8 cellular contexts compared by ENCODE assay signal in the genomic region with DNA sequence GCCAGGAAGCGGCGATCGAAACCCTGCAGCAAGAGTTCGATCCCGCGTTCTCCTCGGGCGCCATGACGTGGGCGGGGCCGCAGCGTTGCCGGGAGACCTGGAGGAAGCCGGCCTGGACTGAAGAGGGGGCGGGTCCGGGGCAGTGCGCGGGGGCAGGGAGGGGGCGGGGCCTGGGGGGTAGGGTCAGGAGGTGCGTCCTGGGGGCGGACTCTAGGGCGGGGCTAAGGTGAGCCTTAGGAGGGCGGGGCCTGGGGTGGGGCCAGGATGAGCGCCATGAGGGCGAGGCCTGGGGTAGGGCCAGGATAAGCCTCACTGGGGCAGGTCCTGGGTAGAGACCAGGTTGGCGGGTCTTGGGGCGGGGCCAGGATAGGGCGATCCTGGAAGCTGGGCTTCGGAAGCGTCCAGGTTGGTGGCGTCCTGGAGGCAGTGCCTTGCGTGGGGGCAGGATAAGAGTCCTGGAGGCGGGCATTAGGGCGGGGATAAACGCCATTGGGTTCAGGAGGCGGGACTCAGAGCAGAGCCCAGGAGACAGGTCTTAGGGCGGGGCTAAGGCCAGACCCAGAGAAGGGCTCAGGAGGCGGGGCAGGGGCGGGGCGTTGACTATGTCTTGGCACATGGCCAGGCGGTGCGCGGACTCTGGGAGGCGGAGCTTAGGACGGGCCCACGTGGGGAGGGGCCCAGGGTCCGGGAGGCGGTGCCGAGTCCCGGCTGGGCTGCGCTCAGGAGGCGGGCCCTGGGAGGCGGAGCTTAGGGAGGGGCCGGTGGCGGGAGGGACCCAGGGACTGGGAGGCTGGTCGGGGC. TPM values are rescaled to one million over a fixed set of nuclear protein-coding genes. Genes with fewer than 3 reads are reported as not detected.
DNase-seq lines count a peak whose midpoint lies in the region; ATAC-seq and TF ChIP-seq lines count a peak whose summit lies in the region.
"Not testable (repeated sequence)": the region's sequence is repeated elsewhere in the genome, so short reads cannot be mapped to it uniquely, and the experiment has no call there.

No MANE protein-coding gene starts in this region.

- H3K27ac Mint-ChIP-seq in activated T-helper 1 cell treated with anti-CD3 and anti-CD28 coated beads, Interleukin-12 subunit alpha, Interleukin-12 subunit beta, Interleukin-2, Interleukin-4 antibody, amounts not matched to agents 30 ng/mL and 10 ng/mL and 1 ng/mL, durations not matched to agents 14 hours and 24 hours and 36 hours, result peak overlapping the region; percentile 84

- peak overlapping the region; percentile 87 to 91 (median 88) for H3K27ac ChIP-seq in esophagus muscularis mucosa (replicated peaks in 1 of 4)
- peak overlapping the region; percentile 23 for H3K27ac ChIP-seq in muscle layer of colon (ENCODE audit: low read depth, low read length)

- H3K4me3 ChIP-seq in esophagus muscularis mucosa, result peak overlapping the region; percentile 65 to 97 (median 80)
- H3K4me3 ChIP-seq in muscle layer of colon (ENCODE audit: low read depth in 1 of 2, low read length in 2 of 2), result peak overlapping the region; percentile 61

- not testable (repeated sequence) for TF ChIP-seq CTCF in esophagus muscularis mucosa (IDR thresholded peaks at IDR 0.05)

- not testable (repeated sequence) for H3K9me3 ChIP-seq in esophagus muscularis mucosa; muscle layer of colon (ENCODE audit: low read length)

- H3K27me3 Mint-ChIP-seq in activated T-helper 1 cell treated with anti-CD3 and anti-CD28 coated beads, Interleukin-12 subunit alpha, Interleukin-12 subunit beta, Interleukin-2, Interleukin-4 antibody, amounts not matched to agents 30 ng/mL and 10 ng/mL and 1 ng/mL, durations not matched to agents 14 hours and 24 hours and 36 hours (ENCODE audit: insufficient read depth), result not testable (repeated sequence)

- H3K9ac ChIP-seq in muscle layer of colon (ENCODE audit: low read length), result not testable (repeated sequence)

- H3K36me3 ChIP-seq in esophagus muscularis mucosa; muscle layer of colon (ENCODE audit: insufficient read depth, low read length): not testable (repeated sequence)

- H3K4me1 Mint-ChIP-seq in activated T-helper 1 cell treated with anti-CD3 and anti-CD28 coated beads, Interleukin-12 subunit alpha, Interleukin-12 subunit beta, Interleukin-2, Interleukin-4 antibody, amounts not matched to agents 30 ng/mL and 10 ng/mL and 1 ng/mL, durations not matched to agents 14 hours and 24 hours and 36 hours (ENCODE audit: low read depth), result peaks cover 15% of the 10 kb centered on the region

- 0% methylated on average over 18 of the region's 56 CpGs for WGBS in esophagus muscularis mucosa

- DNase-seq in DMS114 treated with DMSO at 0.1 percent for 48 hours (lab: John Stamatoyannopoulos, UW; ENCODE audit: unreplicated experiment) (peak; percentile 81), LHCN-M2 (ENCODE audit: low read depth) (peak; percentile 80), RPMI7951 (ENCODE audit: low read depth) (peak; percentile 84), esophagus muscularis mucosa (ENCODE audit: extremely low spot score) (peak; percentile 99)
- peak; percentile 99 for DNase-seq in activated T-helper 1 cell treated with anti-CD3 and anti-CD28 coated beads, Interleukin-12 subunit alpha, Interleukin-12 subunit beta, Interleukin-2, Interleukin-4 antibody, amounts not matched to agents 30 ng/mL and 10 ng/mL and 1 ng/mL, durations not matched to agents 14 hours and 24 hours and 36 hours (ENCODE audit: low spot score)
- DNase-seq in stimulated activated CD8-positive, alpha-beta memory T cell treated with anti-CD3 and anti-CD28 coated beads, Interleukin-4, amount 100 ng/mL, for 24 hours (ENCODE audit: low read depth), result peak; percentile 98

- intact Hi-C loops in activated T-helper 1 cell treated with anti-CD3 and anti-CD28 coated beads, Interleukin-12 subunit alpha, Interleukin-12 subunit beta, Interleukin-2, Interleukin-4 antibody, amounts not matched to agents 30 ng/mL and 10 ng/mL and 1 ng/mL, durations not matched to agents 14 hours and 24 hours and 36 hours (cut with micrococcal nuclease), result loop anchor here (1.0 to 5.0 kb wide), 4 partner anchors 161 to 1404 kb away; a partner anchor contains a TSS
- intact Hi-C loops in esophagus muscularis mucosa (cut with DNase I), result not testable (repeated sequence)

- not testable (repeated sequence) for H3K36me3 Mint-ChIP-seq in activated T-helper 1 cell treated with anti-CD3 and anti-CD28 coated beads, Interleukin-12 subunit alpha, Interleukin-12 subunit beta, Interleukin-2, Interleukin-4 antibody, amounts not matched to agents 30 ng/mL and 10 ng/mL and 1 ng/mL, durations not matched to agents 14 hours and 24 hours and 36 hours (ENCODE audit: low read depth)

- TF ChIP-seq POLR2A in esophagus muscularis mucosa (IDR thresholded peaks at IDR 0.05; ENCODE audit: low read depth), result peak; percentile 25

- H3K4me1 ChIP-seq in esophagus muscularis mucosa, result peaks cover 0 to 13% (median 9%) of the 10 kb centered on the region in 4 donors
- not testable (repeated sequence) for H3K4me1 ChIP-seq in muscle layer of colon (ENCODE audit: insufficient read depth, low read length)

- not testable (repeated sequence) for TF ChIP-seq EP300 in esophagus muscularis mucosa (IDR thresholded peaks at IDR 0.05)

- peak overlapping the region; percentile 89 for H3K4me3 Mint-ChIP-seq in activated T-helper 1 cell treated with anti-CD3 and anti-CD28 coated beads, Interleukin-12 subunit alpha, Interleukin-12 subunit beta, Interleukin-2, Interleukin-4 antibody, amounts not matched to agents 30 ng/mL and 10 ng/mL and 1 ng/mL, durations not matched to agents 14 hours and 24 hours and 36 hours

- H3K9me3 Mint-ChIP-seq in activated T-helper 1 cell treated with anti-CD3 and anti-CD28 coated beads, Interleukin-12 subunit alpha, Interleukin-12 subunit beta, Interleukin-2, Interleukin-4 antibody, amounts not matched to agents 30 ng/mL and 10 ng/mL and 1 ng/mL, durations not matched to agents 14 hours and 24 hours and 36 hours, result not testable (repeated sequence)

- ATAC-seq in GM21786 (IDR thresholded peaks at IDR 0.05; ENCODE audit: unreplicated experiment), result peak; percentile 89

- H3K27me3 ChIP-seq in esophagus muscularis mucosa; muscle layer of colon (ENCODE audit: control insufficient read depth in 1 of 2, insufficient read depth in 2 of 2, low read length in 2 of 2): not testable (repeated sequence)

RNA-seq across cellular contexts. Expression of a gene that starts 15.7 kb away (rescaled TPM):
- not detected in 2 replicates for total RNA-seq in LHCN-M2 (2014; rRNA removed)
- polyA plus RNA-seq in LHCN-M2 (2012), result not detected
- total RNA-seq in RPMI7951 (2014; rRNA removed; shearing (Covaris generic)), result not detected in 2 replicates
- 0.15 and 0.36 TPM in 2 replicates for total RNA-seq in activated T-helper 1 cell treated with anti-CD3 and anti-CD28 coated beads, Interleukin-12 subunit alpha, Interleukin-12 subunit beta, Interleukin-2, Interleukin-4 antibody, amounts not matched to agents 30 ng/mL and 10 ng/mL and 1 ng/mL, durations not matched to agents 14 hours and 24 hours and 36 hours
- under 1 TPM in 1 of 4 donors, not detected in 3; under 0.01 TPM for total RNA-seq in esophagus muscularis mucosa

Comparison
In these comparisons a context has a peak if more than half of its experiments do, and no peak if none do; other contexts are left out.
1. Peak in every context shown above with its lines: DNase-seq, ATAC-seq, H3K4me3 ChIP-seq and H3K27ac ChIP-seq.